11 cellular contexts compared by ENCODE assay signal in the genomic region with DNA sequence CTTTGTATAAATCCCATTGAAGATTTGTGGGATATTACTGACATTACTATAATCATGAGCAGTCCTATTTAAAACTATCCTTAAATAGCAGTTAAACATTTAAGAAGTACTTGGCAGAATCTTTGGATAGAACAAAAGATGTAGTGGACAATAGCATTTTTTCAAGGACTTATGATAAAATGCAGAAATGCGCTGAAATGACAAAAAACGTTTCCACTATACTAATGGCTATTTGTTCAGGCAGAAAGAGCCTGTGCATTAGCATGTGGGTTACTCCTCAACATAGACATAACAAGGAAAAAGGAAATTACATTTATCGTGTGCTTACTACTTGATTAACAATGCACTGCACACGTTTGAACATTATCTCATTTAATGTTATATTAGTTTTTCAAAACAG.
"Had no signal": no experiment of that assay in that cellular context is flagged by ENCODE, and none has a peak within 500 bp of the region (broad histone marks: within the 10 kb centered on the region; RNA-seq: fewer than 3 reads in every experiment).

No MANE protein-coding gene starts in this region.

- ATAC-seq: GM23338, HCT116 had no signal

- H3K9ac ChIP-seq: GM23248 had no signal

- H3K36me3 ChIP-seq: HAP-1 had no signal

- H3K4me3 ChIP-seq: GM23248, GM23338, HAP-1 had no signal

- H3K9me3 ChIP-seq: HAP-1 had no signal

- FAIRE-seq: H1, H54 had no signal

- H3K4me2 ChIP-seq: GM23338 had no signal

- H2AFZ ChIP-seq: GM23248 had no signal

- H3K27ac ChIP-seq: GM23248 had no signal

- DNase-seq: GM23248, GOT3, H7, H9, HCEC 1CT, HFFc6 had no signal

- H3K4me1 ChIP-seq: HAP-1 had no signal
